In genomic region chr7:158394936-158395335, GRCh38 we compare ENCODE assay signal across 8 cellular contexts.
DNase-seq lines count a peak whose midpoint lies in the region; ATAC-seq and TF ChIP-seq lines count a peak whose summit lies in the region.

No MANE protein-coding gene starts in this region.

- no peaks in the 10 kb centered on the region for H3K79me2 ChIP-seq in KMS-11 (ENCODE audit: insufficient read depth, low read depth)

- intact Hi-C loops in gastrocnemius medialis (cut with DNase I; ENCODE audit: low total_unique reads), result no loop called here

- in situ Hi-C loops in ACHN (cut with HindIII; ENCODE audit: low pct_ligation_motif_present, low pct_unique_long_range_greater_than_20kb, low sequenced_read_pairs) (no loop called here), gastrocnemius medialis (cut with MboI; ENCODE audit: low sequenced_read_pairs in 4 of 4) (no loop called here)

- H3K9me3 ChIP-seq in liver (ENCODE audit: control insufficient read depth in 4 of 4, low read length in 3 of 4), result no peaks in the 10 kb centered on the region
- H3K9me3 ChIP-seq in gastrocnemius medialis, result no peaks in the 10 kb centered on the region

- TF ChIP-seq CTCF in KMS-11 (conservative IDR thresholded peaks at IDR 0.05; ENCODE audit: low read depth, low read length) (peak; percentile 35; the same call in 1 of the 2 replicates), liver (IDR thresholded peaks at IDR 0.05; ENCODE audit: low read depth, low read length, missing input control) (peak; percentile 75), gastrocnemius medialis (IDR thresholded peaks at IDR 0.05 in 4 of 5, conservative IDR thresholded peaks at IDR 0.05 in 1 of 5) (peak in 2 of 5 experiments; percentile 32 to 45)

- H3K9ac ChIP-seq in KMS-11 (no peak overlapping the region), liver (ENCODE audit: low read depth in 1 of 2, low read length in 2 of 2) (no peak overlapping the region)

- H3K27me3 ChIP-seq in KMS-11 (ENCODE audit: insufficient read depth, low read depth) (peaks cover 11% of the 10 kb centered on the region; the same call in 1 of the 2 replicates), liver (ENCODE audit: control insufficient read depth in 4 of 4, insufficient read depth in 4 of 4, low read length in 3 of 4) (no peaks in the 10 kb centered on the region), gastrocnemius medialis (no peaks in the 10 kb centered on the region)

- no peak overlapping the region for H3K4me3 ChIP-seq in KMS-11 (IDR thresholded peaks at IDR 0.05; ENCODE audit: insufficient read depth, low read depth, low read length)
- no peak overlapping the region for H3K4me3 ChIP-seq in liver (ENCODE audit: low read depth in 1 of 3, low read length in 3 of 3)
- H3K4me3 ChIP-seq in gastrocnemius medialis, result no peak overlapping the region

- no peak for TF ChIP-seq RAD21 in liver (IDR thresholded peaks at IDR 0.05)

- H3K4me2 ChIP-seq in KMS-11, result no peak overlapping the region

- no peak overlapping the region for H2AFZ ChIP-seq in KMS-11 (ENCODE audit: low read depth)

- DNase-seq in D341Med (ENCODE audit: low spot score) (peak; percentile 44), ACHN (no peak), gastrocnemius medialis (no peak), C1 segment of cervical spinal cord (lab: John Stamatoyannopoulos, UW) (no peak)
- DNase-seq in activated naive CD4-positive, alpha-beta T cell treated with Interleukin-2 at 50 U/mL for 16 hours, result peak; percentile 42

- no peak overlapping the region for H3K27ac ChIP-seq in KMS-11
- no peak overlapping the region for H3K27ac ChIP-seq in liver (ENCODE audit: low read depth in 1 of 2, low read length in 2 of 2)
- H3K27ac ChIP-seq in gastrocnemius medialis, result no peak overlapping the region

- no peaks in the 10 kb centered on the region for H4K20me1 ChIP-seq in KMS-11 (ENCODE audit: insufficient read depth)

- H3K36me3 ChIP-seq in KMS-11 (ENCODE audit: insufficient read depth) (no peaks in the 10 kb centered on the region), liver (ENCODE audit: control insufficient read depth in 4 of 4, insufficient read depth in 3 of 4, low read depth in 1 of 4, low read length in 3 of 4) (no peaks in the 10 kb centered on the region), gastrocnemius medialis (no peaks in the 10 kb centered on the region)

- H3K4me1 ChIP-seq in KMS-11 (ENCODE audit: low read depth, poor library complexity, severe bottlenecking), result no peaks in the 10 kb centered on the region
- no peaks in the 10 kb centered on the region for H3K4me1 ChIP-seq in liver (ENCODE audit: control insufficient read depth in 4 of 4, insufficient read depth in 4 of 4, low read length in 3 of 4)
- no peaks in the 10 kb centered on the region for H3K4me1 ChIP-seq in gastrocnemius medialis

- 30% methylated on average over 25 of the region's 25 CpGs for WGBS in liver

- TF ChIP-seq POLR2A in gastrocnemius medialis (IDR thresholded peaks at IDR 0.05), result no peak

- ATAC-seq in GM21619 (IDR thresholded peaks at IDR 0.05; ENCODE audit: unreplicated experiment) (no peak), gastrocnemius medialis (no peak)

TF ChIP-seq in liver, 16 proteins besides CTCF, POLR2A, EP300 and RAD21:
- TF ChIP-seq HNF4A (conservative IDR thresholded peaks at IDR 0.05) (no peak), FOXA2 (IDR thresholded peaks at IDR 0.05) (no peak), NR2F2 (IDR thresholded peaks at IDR 0.05) (no peak), JUND (IDR thresholded peaks at IDR 0.05) (no peak), GABPA (IDR thresholded peaks at IDR 0.05 in 1 of 2, conservative IDR thresholded peaks at IDR 0.05 in 1 of 2) (no peak), HNF4G (IDR thresholded peaks at IDR 0.05) (no peak), FOXA1 (IDR thresholded peaks at IDR 0.05) (no peak), YY1 (IDR thresholded peaks at IDR 0.05) (no peak), RXRA (IDR thresholded peaks at IDR 0.05) (no peak), SP1 (IDR thresholded peaks at IDR 0.05) (no peak), ZBTB33 (IDR thresholded peaks at IDR 0.05) (no peak), MAX (IDR thresholded peaks at IDR 0.05) (no peak), EGR1 (IDR thresholded peaks at IDR 0.05; ENCODE audit: low read depth in 2 of 2) (no peak), TAF1 (conservative IDR thresholded peaks at IDR 0.05) (no peak), REST (IDR thresholded peaks at IDR 0.05) (no peak)
- TF ChIP-seq, protein P1, sequence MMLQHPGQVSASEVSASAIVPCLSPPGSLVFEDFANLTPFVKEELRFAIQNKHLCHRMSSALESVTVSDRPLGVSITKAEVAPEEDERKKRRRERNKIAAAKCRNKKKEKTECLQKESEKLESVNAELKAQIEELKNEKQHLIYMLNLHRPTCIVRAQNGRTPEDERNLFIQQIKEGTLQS (IDR thresholded peaks at IDR 0.05), result no peak
TF ChIP-seq in liver: peak in this region for 0.

Comparison
In these comparisons a context has a peak if more than half of its experiments do, and no peak if none do; other contexts are left out.
1. DNase-seq: peak in D341Med (single experiment) and activated naive CD4-positive, alpha-beta T cell treated with Interleukin-2 at 50 U/mL for 16 hours (single experiment); none in ACHN (single experiment), gastrocnemius medialis (0 of 2) and C1 segment of cervical spinal cord (0 of 14).